Comparison of ENCODE assay signal across 8 cellular contexts in genomic region chr1:223844962-223845809, GRCh38. TPM values are rescaled to one million over a fixed set of nuclear protein-coding genes. Genes with fewer than 3 reads are reported as not detected.
DNase-seq lines count a peak whose midpoint lies in the region; ATAC-seq and TF ChIP-seq lines count a peak whose summit lies in the region.

No MANE protein-coding gene starts in this region.

- intact Hi-C loops in PC-3 (cut with micrococcal nuclease) (loop anchor here (5.0 to 10.0 kb wide), 2 partner anchors 70 to 138 kb away; no protein-coding TSS in a partner anchor), ovary (cut with DNase I) (loop anchor here in 1 of 4 donors (10.0 kb wide), 1 partner anchor 130 kb away; the partner anchor contains the start of gene CAPN2)

- H3K27me3 ChIP-seq in PC-3 (ENCODE audit: low read length) = no peaks in the 10 kb centered on the region
- no peaks in the 10 kb centered on the region for H3K27me3 ChIP-seq in gastroesophageal sphincter
- no peaks in the 10 kb centered on the region for H3K27me3 ChIP-seq in ovary
- H3K27me3 ChIP-seq in tibial nerve = no peaks in the 10 kb centered on the region

- H3K9me3 ChIP-seq in PC-3 (ENCODE audit: low read length) (no peaks in the 10 kb centered on the region), gastroesophageal sphincter (no peaks in the 10 kb centered on the region), ovary (no peaks in the 10 kb centered on the region), tibial nerve (no peaks in the 10 kb centered on the region)

- H3K4me1 ChIP-seq in PC-3 (ENCODE audit: insufficient read depth, low read length) (peaks cover 27% of the 10 kb centered on the region), gastroesophageal sphincter (peaks cover 0 to 63% (median 23%) of the 10 kb centered on the region in 3 donors), ovary (ENCODE audit: insufficient read depth) (peaks cover 4% of the 10 kb centered on the region), tibial nerve (peaks cover 5 to 58% (median 31%) of the 10 kb centered on the region in 4 donors)

- DNase-seq in Ammon's horn (ENCODE audit: low spot score) = peak; percentile 28
- peak; percentile 55 for DNase-seq in PC-3
- DNase-seq in activated gamma-delta T cell treated with Interleukin-2 at 50 U/mL for 16 hours = peak; percentile 48
- peak in 4 of 5 donors; percentile 67 to 84 (median 82) for DNase-seq in ovary
- DNase-seq in tibial nerve (ENCODE audit: low spot score in 2 of 2) = peak in 1 of 2 donors; percentile 36

- WGBS in gastroesophageal sphincter (ENCODE audit: low coverage in 1 of 2), 2 donors = 0% methylated on average over 12 to 15 of the region's 71 CpGs
- WGBS in ovary, 3 donors = 0 to 1% (median 0%) methylated on average over 38 to 71 of the region's 71 CpGs
- 0 to 1% methylated on average over 22 to 53 of the region's 71 CpGs for WGBS in tibial nerve, 2 donors

- peak overlapping the region; percentile 27 for H3K27ac ChIP-seq in PC-3 (ENCODE audit: low read length)
- peak overlapping the region; percentile 76 to 99 (median 98) for H3K27ac ChIP-seq in gastroesophageal sphincter
- H3K27ac ChIP-seq in ovary = peak overlapping the region; percentile 98 to 99
- peak overlapping the region; percentile 98 to 100 (median 99) for H3K27ac ChIP-seq in tibial nerve

- CTCF ChIA-PET in PC-3 (lab: Charles Lee) = interaction anchor here (0.6 to 2.0 kb wide), 2 partner anchors 34 to 414 kb away, joined by 5 to 8 read pairs; no protein-coding TSS in a partner anchor

- TF ChIP-seq CTCF in PC-3 (conservative IDR thresholded peaks at IDR 0.05; ENCODE audit: low read depth, low read length) (no peak), gastroesophageal sphincter (IDR thresholded peaks at IDR 0.05) (no peak), ovary (IDR thresholded peaks at IDR 0.05) (no peak), tibial nerve (IDR thresholded peaks at IDR 0.05) (no peak)

- BruUV-seq in PC-3 (replicated peaks; lab: Mats Ljungman, UMichigan) = no TSS peak

- H3K9me2 ChIP-seq in PC-3 (replicated peaks; ENCODE audit: low read length) = no peaks in the 10 kb centered on the region

- H4K20me1 ChIP-seq in PC-3 (ENCODE audit: low read length) = peaks cover 32% of the 10 kb centered on the region

- no peaks in the 10 kb centered on the region for H3F3A ChIP-seq in PC-3 (ENCODE audit: low read length, unreplicated experiment)

- H3K9ac ChIP-seq in PC-3 (ENCODE audit: low read length) = peak overlapping the region; percentile 76

- TF ChIP-seq POLR2A in gastroesophageal sphincter (IDR thresholded peaks at IDR 0.05) (no peak), ovary (IDR thresholded peaks at IDR 0.05) (no peak), tibial nerve (IDR thresholded peaks at IDR 0.05) (no peak)

- peaks cover 61% of the 10 kb centered on the region for H3K79me2 ChIP-seq in PC-3 (ENCODE audit: low read length)

- H3K36me3 ChIP-seq in PC-3 (ENCODE audit: low read depth, low read length) (no peaks in the 10 kb centered on the region), gastroesophageal sphincter (no peaks in the 10 kb centered on the region), ovary (no peaks in the 10 kb centered on the region), tibial nerve (no peaks in the 10 kb centered on the region)

- H2AFZ ChIP-seq in PC-3 (ENCODE audit: low read length) = peak overlapping the region; percentile 72

- TF ChIP-seq EP300 in gastroesophageal sphincter (IDR thresholded peaks at IDR 0.05) (no peak), ovary (IDR thresholded peaks at IDR 0.05) (no peak), tibial nerve (IDR thresholded peaks at IDR 0.05) (no peak)

- POLR2A ChIA-PET in PC-3 (lab: Charles Lee; ENCODE audit: unreplicated experiment) = no interaction called here

- peak; percentile 30 for ATAC-seq in GM19023 (IDR thresholded peaks at IDR 0.05; ENCODE audit: unreplicated experiment)
- ATAC-seq in HG03442 (IDR thresholded peaks at IDR 0.05; ENCODE audit: unreplicated experiment) = peak; percentile 27
- peak; percentile 7 for ATAC-seq in PC-3
- peak; percentile 26 for ATAC-seq in gastroesophageal sphincter

- peak overlapping the region; percentile 79 for H3K4me3 ChIP-seq in PC-3 (ENCODE audit: low read length)
- H3K4me3 ChIP-seq in gastroesophageal sphincter = peak overlapping the region; percentile 60 to 93
- H3K4me3 ChIP-seq in ovary = peak overlapping the region; percentile 84
- peak overlapping the region; percentile 72 to 92 (median 83) for H3K4me3 ChIP-seq in tibial nerve

- H3K4me2 ChIP-seq in PC-3 (ENCODE audit: low read length) = peak overlapping the region; percentile 88

RNA-seq across cellular contexts. Expression of gene TP53BP2, which starts 0.6 kb away (rescaled TPM):
- total RNA-seq in PC-3 (2014; rRNA removed) (24.6 and 32.0 TPM in 2 replicates), gastroesophageal sphincter (10 to 100 TPM; 30.0 to 85.3 (median 52.3) TPM), ovary (10 to 100 TPM; 29.3 to 43.6 (median 39.3) TPM), tibial nerve (10 to 100 TPM; 33.9 to 73.2 (median 52.3) TPM)
- 10 to 100 TPM; 12.4 to 26.9 TPM for polyA plus RNA-seq in ovary

Comparison
In these comparisons a context has a peak if more than half of its experiments do, and no peak if none do; other contexts are left out.
1. H3K27ac ChIP-seq: peak in every context shown above with its lines; median percentile 99 in tibial nerve; 98 in ovary; 98 in gastroesophageal sphincter; 27 in PC-3.